In the genomic region with DNA sequence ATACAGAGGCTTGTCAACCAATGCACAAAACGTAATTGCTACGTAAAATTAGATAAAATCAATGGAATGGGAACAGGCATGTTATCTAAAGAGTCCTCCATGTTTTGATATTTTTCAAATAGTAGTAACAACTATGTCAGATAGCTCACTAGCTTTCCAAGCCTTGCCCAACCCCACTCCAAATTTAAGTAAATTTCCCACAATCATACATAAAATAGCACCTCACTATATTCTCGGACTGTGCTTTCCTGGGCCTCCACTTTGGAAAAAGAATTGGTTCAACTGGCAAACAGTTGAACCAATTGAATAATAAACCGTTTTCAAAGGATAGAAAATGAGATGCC, we compare ENCODE assay signal across 15 cellular contexts. TPM values are rescaled to one million over a fixed set of nuclear protein-coding genes. Genes with fewer than 3 reads are reported as not detected.
DNase-seq lines count a peak whose midpoint lies in the region; ATAC-seq and TF ChIP-seq lines count a peak whose summit lies in the region.
"Had no signal": no experiment of that assay in that cellular context is flagged by ENCODE, and none has a peak within 500 bp of the region (broad histone marks: within the 10 kb centered on the region; RNA-seq: fewer than 3 reads in every experiment).

No MANE protein-coding gene starts in this region.

- H3K36me3 ChIP-seq in smooth muscle cell (ENCODE audit: low read depth) (no peaks in the 10 kb centered on the region), sigmoid colon (no peaks in the 10 kb centered on the region)
- H3K36me3 ChIP-seq: BE2C, colonic mucosa had no signal

- no peaks in the 10 kb centered on the region for H3K79me2 ChIP-seq in smooth muscle cell (ENCODE audit: low read depth)

- peak overlapping the region; percentile 76 for H3K4me2 ChIP-seq in smooth muscle cell

- intact Hi-C loops in sigmoid colon (cut with DNase I) = loop anchor here (2.0 to 10.0 kb wide), 3 partner anchors 46 to 784 kb away; a partner anchor contains a TSS

- TF ChIP-seq POLR2A in sigmoid colon (IDR thresholded peaks at IDR 0.05) = no peak

- H3K9ac ChIP-seq in smooth muscle cell (ENCODE audit: low read depth) = no peak overlapping the region

- H3K27me3 ChIP-seq in layer of hippocampus (ENCODE audit: control insufficient read depth, insufficient read depth, low read length) = no peaks in the 10 kb centered on the region
- H3K27me3 ChIP-seq in smooth muscle cell (ENCODE audit: low read depth) = no peaks in the 10 kb centered on the region
- no peaks in the 10 kb centered on the region for H3K27me3 ChIP-seq in sigmoid colon
- H3K27me3 ChIP-seq: BE2C, colonic mucosa had no signal

- no peaks in the 10 kb centered on the region for H4K20me1 ChIP-seq in smooth muscle cell (ENCODE audit: low read depth)

- 22% methylated on average over 4 of the region's 4 CpGs for WGBS in smooth muscle cell (ENCODE audit: low lambda C conversion rate)
- WGBS in sigmoid colon, 2 donors = 30 to 38% methylated on average over 4 of the region's 4 CpGs

- no peak overlapping the region for H2AFZ ChIP-seq in smooth muscle cell (ENCODE audit: low read depth)

- peak; percentile 5 for ATAC-seq in HG02884 (IDR thresholded peaks at IDR 0.05; ENCODE audit: unreplicated experiment)
- ATAC-seq in SK-N-SH treated with all-trans-retinoic acid at 6 μM for 48 hours = peak; percentile 44; the same call in 2 of the 3 replicates
- ATAC-seq in GM19467 (IDR thresholded peaks at IDR 0.05; ENCODE audit: unreplicated experiment) = no peak
- ATAC-seq: activated CD4-positive, CD25-positive, alpha-beta regulatory T cell treated with anti-CD3 and anti-CD28 coated beads, Interleukin-2, amount 50 U/mL, for 24 hours; stimulated activated naive CD8-positive, alpha-beta T cell treated with anti-CD3 and anti-CD28 coated beads, Interleukin-15, Interleukin-2, amounts not matched to agents 100 U/mL and 50 U/mL, for 24 hours had no signal

- H3F3A ChIP-seq in smooth muscle cell (ENCODE audit: low read depth) = no peaks in the 10 kb centered on the region

- no peak for TF ChIP-seq EP300 in sigmoid colon (IDR thresholded peaks at IDR 0.05)

- peak overlapping the region; percentile 38 for H3K4me3 ChIP-seq in smooth muscle cell
- no peak overlapping the region for H3K4me3 ChIP-seq in sigmoid colon
- H3K4me3 ChIP-seq: colonic mucosa had no signal

- TF ChIP-seq CTCF in smooth muscle cell (IDR thresholded peaks at IDR 0.05; ENCODE audit: borderline replicate concordance, insufficient read depth, poor library complexity, severe bottlenecking) = no peak
- no peak for TF ChIP-seq CTCF in sigmoid colon (IDR thresholded peaks at IDR 0.05)

- H3K4me1 ChIP-seq in smooth muscle cell (ENCODE audit: low read depth) (no peaks in the 10 kb centered on the region), sigmoid colon (peaks cover 0 to 8% (median 3%) of the 10 kb centered on the region in 4 donors)
- H3K4me1 ChIP-seq: BE2C, colonic mucosa had no signal

- H3K9me3 ChIP-seq in smooth muscle cell (replicated peaks; ENCODE audit: low read depth) = no peaks in the 10 kb centered on the region
- no peaks in the 10 kb centered on the region for H3K9me3 ChIP-seq in sigmoid colon
- H3K9me3 ChIP-seq: BE2C, colonic mucosa had no signal

- no peak for DNase-seq in smooth muscle cell (lab: John Stamatoyannopoulos, UW; ENCODE audit: unreplicated experiment)
- no peak for DNase-seq in KG1 (lab: John Stamatoyannopoulos, UW)
- DNase-seq in retina = no peak
- no peak for DNase-seq in sigmoid colon

- peak overlapping the region; percentile 12 for H3K27ac ChIP-seq in layer of hippocampus (ENCODE audit: low read depth, low read length)
- H3K27ac ChIP-seq in smooth muscle cell (ENCODE audit: low read depth) = no peak overlapping the region
- no peak overlapping the region for H3K27ac ChIP-seq in sigmoid colon
- H3K27ac ChIP-seq: colonic mucosa had no signal

TF ChIP-seq in SK-N-SH treated with all-trans-retinoic acid at 6 μM for 48 hours, 23 proteins besides CTCF, POLR2A, EP300 and RAD21:
- TF ChIP-seq ZFP30 (CRISPR knock-in tag; IDR thresholded peaks at IDR 0.05) = no peak
- no peak for TF ChIP-seq ESRRG (CRISPR knock-in tag; IDR thresholded peaks at IDR 0.05)
- no peak for TF ChIP-seq ARNTL (CRISPR knock-in tag; IDR thresholded peaks at IDR 0.05; ENCODE audit: borderline replicate concordance, low read depth)
- TF ChIP-seq, protein P1, sequence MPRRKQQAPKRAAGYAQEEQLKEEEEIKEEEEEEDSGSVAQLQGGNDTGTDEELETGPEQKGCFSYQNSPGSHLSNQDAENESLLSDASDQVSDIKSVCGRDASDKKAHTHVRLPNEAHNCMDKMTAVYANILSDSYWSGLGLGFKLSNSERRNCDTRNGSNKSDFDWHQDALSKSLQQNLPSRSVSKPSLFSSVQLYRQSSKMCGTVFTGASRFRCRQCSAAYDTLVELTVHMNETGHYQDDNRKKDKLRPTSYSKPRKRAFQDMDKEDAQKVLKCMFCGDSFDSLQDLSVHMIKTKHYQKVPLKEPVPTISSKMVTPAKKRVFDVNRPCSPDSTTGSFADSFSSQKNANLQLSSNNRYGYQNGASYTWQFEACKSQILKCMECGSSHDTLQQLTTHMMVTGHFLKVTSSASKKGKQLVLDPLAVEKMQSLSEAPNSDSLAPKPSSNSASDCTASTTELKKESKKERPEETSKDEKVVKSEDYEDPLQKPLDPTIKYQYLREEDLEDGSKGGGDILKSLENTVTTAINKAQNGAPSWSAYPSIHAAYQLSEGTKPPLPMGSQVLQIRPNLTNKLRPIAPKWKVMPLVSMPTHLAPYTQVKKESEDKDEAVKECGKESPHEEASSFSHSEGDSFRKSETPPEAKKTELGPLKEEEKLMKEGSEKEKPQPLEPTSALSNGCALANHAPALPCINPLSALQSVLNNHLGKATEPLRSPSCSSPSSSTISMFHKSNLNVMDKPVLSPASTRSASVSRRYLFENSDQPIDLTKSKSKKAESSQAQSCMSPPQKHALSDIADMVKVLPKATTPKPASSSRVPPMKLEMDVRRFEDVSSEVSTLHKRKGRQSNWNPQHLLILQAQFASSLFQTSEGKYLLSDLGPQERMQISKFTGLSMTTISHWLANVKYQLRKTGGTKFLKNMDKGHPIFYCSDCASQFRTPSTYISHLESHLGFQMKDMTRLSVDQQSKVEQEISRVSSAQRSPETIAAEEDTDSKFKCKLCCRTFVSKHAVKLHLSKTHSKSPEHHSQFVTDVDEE (CRISPR knock-in tag; IDR thresholded peaks at IDR 0.05) = no peak
- TF ChIP-seq SNAI2 (CRISPR knock-in tag; IDR thresholded peaks at IDR 0.05) = no peak
- no peak for TF ChIP-seq RARB (CRISPR knock-in tag; IDR thresholded peaks at IDR 0.05)
- TF ChIP-seq, protein P2, sequence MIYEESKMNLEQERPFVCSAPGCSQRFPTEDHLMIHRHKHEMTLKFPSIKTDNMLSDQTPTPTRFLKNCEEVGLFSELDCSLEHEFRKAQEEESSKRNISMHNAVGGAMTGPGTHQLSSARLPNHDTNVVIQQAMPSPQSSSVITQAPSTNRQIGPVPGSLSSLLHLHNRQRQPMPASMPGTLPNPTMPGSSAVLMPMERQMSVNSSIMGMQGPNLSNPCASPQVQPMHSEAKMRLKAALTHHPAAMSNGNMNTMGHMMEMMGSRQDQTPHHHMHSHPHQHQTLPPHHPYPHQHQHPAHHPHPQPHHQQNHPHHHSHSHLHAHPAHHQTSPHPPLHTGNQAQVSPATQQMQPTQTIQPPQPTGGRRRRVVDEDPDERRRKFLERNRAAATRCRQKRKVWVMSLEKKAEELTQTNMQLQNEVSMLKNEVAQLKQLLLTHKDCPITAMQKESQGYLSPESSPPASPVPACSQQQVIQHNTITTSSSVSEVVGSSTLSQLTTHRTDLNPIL (CRISPR knock-in tag; IDR thresholded peaks at IDR 0.05; ENCODE audit: low read depth) = no peak
- no peak for TF ChIP-seq ZC3H10 (CRISPR knock-in tag; IDR thresholded peaks at IDR 0.05)
- no peak for TF ChIP-seq TOX (CRISPR knock-in tag; IDR thresholded peaks at IDR 0.05; ENCODE audit: borderline replicate concordance)
- TF ChIP-seq, protein P3, sequence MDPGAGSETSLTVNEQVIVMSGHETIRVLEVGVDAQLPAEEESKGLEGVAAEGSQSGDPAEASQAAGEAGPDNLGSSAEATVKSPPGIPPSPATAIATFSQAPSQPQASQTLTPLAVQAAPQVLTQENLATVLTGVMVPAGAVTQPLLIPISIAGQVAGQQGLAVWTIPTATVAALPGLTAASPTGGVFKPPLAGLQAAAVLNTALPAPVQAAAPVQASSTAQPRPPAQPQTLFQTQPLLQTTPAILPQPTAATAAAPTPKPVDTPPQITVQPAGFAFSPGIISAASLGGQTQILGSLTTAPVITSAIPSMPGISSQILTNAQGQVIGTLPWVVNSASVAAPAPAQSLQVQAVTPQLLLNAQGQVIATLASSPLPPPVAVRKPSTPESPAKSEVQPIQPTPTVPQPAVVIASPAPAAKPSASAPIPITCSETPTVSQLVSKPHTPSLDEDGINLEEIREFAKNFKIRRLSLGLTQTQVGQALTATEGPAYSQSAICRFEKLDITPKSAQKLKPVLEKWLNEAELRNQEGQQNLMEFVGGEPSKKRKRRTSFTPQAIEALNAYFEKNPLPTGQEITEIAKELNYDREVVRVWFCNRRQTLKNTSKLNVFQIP (CRISPR knock-in tag; IDR thresholded peaks at IDR 0.05; ENCODE audit: borderline replicate concordance, low read depth) = no peak
- TF ChIP-seq PPARA (CRISPR knock-in tag; IDR thresholded peaks at IDR 0.05; ENCODE audit: borderline replicate concordance) = no peak

RNA-seq across cellular contexts. Expression of a gene that starts 3.6 kb away (rescaled TPM):
- total RNA-seq in smooth muscle cell = not detected in 2 replicates
- not detected in 2 replicates for polyA plus RNA-seq in smooth muscle cell
- total RNA-seq in sigmoid colon = not detected
- not detected for polyA plus RNA-seq in sigmoid colon
- total RNA-seq: activated naive CD4-positive, alpha-beta T cell treated with anti-CD3 and anti-CD28 coated beads, Interleukin-2, amount 50 U/mL, for 72 hours; colonic mucosa; fibroblast of villous mesenchyme; occipital lobe had no signal
